ENCODE assay signal across 36 cellular contexts in the genomic region with DNA sequence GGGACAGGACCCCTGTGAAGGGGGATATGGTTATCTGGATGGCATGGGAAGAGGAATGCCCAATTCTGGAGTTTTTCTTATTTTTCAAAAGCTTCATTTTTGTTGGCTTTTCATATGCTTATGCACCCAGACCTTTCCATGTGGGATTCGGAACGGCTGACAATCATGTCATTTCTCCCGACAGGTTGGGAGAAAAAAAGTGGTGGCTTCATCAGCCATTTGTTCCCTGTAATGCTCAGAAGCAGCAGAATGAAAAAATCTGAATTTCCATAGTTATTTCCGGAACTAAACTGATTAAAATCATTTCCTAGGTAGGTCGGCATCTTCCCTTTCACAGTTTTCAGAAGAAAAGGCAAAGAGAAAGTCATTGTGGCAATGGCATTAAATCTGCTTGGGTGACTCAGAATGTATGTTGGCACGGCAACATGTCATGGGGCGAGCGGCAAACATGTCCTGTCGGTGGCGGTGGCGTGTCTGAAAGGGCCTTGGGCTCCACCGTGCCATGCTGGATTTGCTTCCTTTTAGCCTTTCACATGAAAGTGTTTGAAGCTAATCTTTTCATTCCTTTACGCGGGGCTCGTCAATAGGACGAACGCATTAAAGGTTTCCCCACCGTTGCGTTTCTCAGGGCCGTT. TPM values are rescaled to one million over a fixed set of nuclear protein-coding genes. Genes with fewer than 3 reads are reported as not detected.
"Had no signal": no experiment of that assay in that cellular context is flagged by ENCODE, and none has a peak within 500 bp of the region (broad histone marks: within the 10 kb centered on the region; RNA-seq: fewer than 3 reads in every experiment).

No MANE protein-coding gene starts in this region.

- H3K27me3 ChIP-seq: adrenal gland, breast epithelium, Peyer's patch had no signal

- H3K27ac Mint-ChIP-seq: activated B cell treated with CpG ODN at 0.5 μM for 24 hours; activated CD4-positive, alpha-beta memory T cell treated with anti-CD3 and anti-CD28 coated beads for 36 hours; activated naive CD4-positive, alpha-beta T cell treated with anti-CD3 and anti-CD28 coated beads for 36 hours; activated T-helper 1 cell treated with anti-CD3 and anti-CD28 coated beads, Interleukin-12 subunit alpha, Interleukin-12 subunit beta, Interleukin-2, Interleukin-4 antibody, amounts not matched to agents 30 ng/mL and 10 ng/mL and 1 ng/mL, durations not matched to agents 14 hours and 24 hours and 36 hours had no signal

- H3K36me3 ChIP-seq: adrenal gland, breast epithelium had no signal

- H3K4me3 Mint-ChIP-seq: activated B cell treated with CpG ODN at 0.5 μM for 24 hours; activated CD4-positive, alpha-beta memory T cell treated with anti-CD3 and anti-CD28 coated beads for 36 hours; activated naive CD4-positive, alpha-beta T cell treated with anti-CD3 and anti-CD28 coated beads for 36 hours; activated T-cell treated with anti-CD3 and anti-CD28 coated beads, Interleukin-2, amount 50 U/mL, for 4 hours; activated T-helper 1 cell treated with anti-CD3 and anti-CD28 coated beads, Interleukin-12 subunit alpha, Interleukin-12 subunit beta, Interleukin-2, Interleukin-4 antibody, amounts not matched to agents 30 ng/mL and 10 ng/mL and 1 ng/mL, durations not matched to agents 14 hours and 24 hours and 36 hours had no signal

- H3K4me3 ChIP-seq: adrenal gland, breast epithelium, Peyer's patch had no signal

- H3K27me3 Mint-ChIP-seq: activated B cell treated with CpG ODN at 0.5 μM for 24 hours; activated CD4-positive, alpha-beta memory T cell treated with anti-CD3 and anti-CD28 coated beads for 36 hours had no signal

- H3K4me1 ChIP-seq: adrenal gland, breast epithelium, Peyer's patch had no signal

- H3K9me3 ChIP-seq: adrenal gland, breast epithelium, Peyer's patch had no signal

- H3K9me3 Mint-ChIP-seq: activated naive CD4-positive, alpha-beta T cell treated with anti-CD3 and anti-CD28 coated beads for 36 hours; activated naive CD4-positive, alpha-beta T cell treated with anti-CD3 and anti-CD28 coated beads, Interleukin-2, amount 50 U/mL, for 72 hours; activated T-cell treated with anti-CD3 and anti-CD28 coated beads, Interleukin-2, amount 50 U/mL, for 4 hours; activated T-helper 1 cell treated with anti-CD3 and anti-CD28 coated beads, Interleukin-12 subunit alpha, Interleukin-12 subunit beta, Interleukin-2, Interleukin-4 antibody, amounts not matched to agents 30 ng/mL and 10 ng/mL and 1 ng/mL, durations not matched to agents 14 hours and 24 hours and 36 hours had no signal

- H3K36me3 Mint-ChIP-seq: activated CD4-positive, alpha-beta memory T cell treated with anti-CD3 and anti-CD28 coated beads for 36 hours; activated naive CD4-positive, alpha-beta T cell treated with anti-CD3 and anti-CD28 coated beads, Interleukin-2, amount 50 U/mL, for 72 hours had no signal

- H3K27ac ChIP-seq: adrenal gland, breast epithelium, KMS-11, Peyer's patch, VCaP had no signal

- DNase-seq: activated B cell treated with CpG ODN at 0.5 μM for 24 hours; activated CD4-positive, alpha-beta memory T cell treated with anti-CD3 and anti-CD28 coated beads for 36 hours; activated CD4-positive, alpha-beta T cell treated with anti-CD3 and anti-CD28 coated beads for 4 hours; activated CD4-positive, alpha-beta T cell treated with anti-CD3 and anti-CD28 coated beads, Interleukin-2, amount 50 U/mL, for 1 hour; activated CD4-positive, CD25-positive, alpha-beta regulatory T cell treated with anti-CD3 and anti-CD28 coated beads, Interleukin-2, amount 50 U/mL, for 72 hours; activated CD8-positive, alpha-beta memory T cell treated with anti-CD3 and anti-CD28 coated beads, Interleukin-2, amount 50 U/mL, for 4 hours; activated gamma-delta T cell treated with Interleukin-2 at 50 U/mL for 16 hours; activated naive CD4-positive, alpha-beta T cell treated with anti-CD3 and anti-CD28 coated beads for 36 hours; activated T-cell treated with anti-CD3 and anti-CD28 coated beads for 4 hours; activated T-cell treated with anti-CD3 and anti-CD28 coated beads, Interleukin-2, amount 50 U/mL, for 4 hours; adrenal gland; MM.1S; NCI-H1092 treated with DMSO at 0.1 percent for 48 hours; NCI-H1417; NCI-H146; NCI-H187; NCI-H2029 treated with DMSO at 0.1 percent for 48 hours; NCI-H2107; NCI-H2171; NCI-H510A; NCI-H526; NCI-H748 treated with DMSO at 0.1 percent for 48 hours; NK-92 treated with Interleukin-12 subunit alpha and Interleukin-12 subunit beta, amount 100 ng/mL, for 24 hours; PC-3; Peyer's patch; Right ventricle myocardium superior; SW 1271; T-helper 1 cell; T-helper 2 cell; T-helper 9 cell had no signal

RNA-seq across cellular contexts. Expression of a gene that starts 18.4 kb away (rescaled TPM):
- total RNA-seq: LHCN-M2 had no signal
